In genomic region chr12:49108958-49109404, GRCh38 we compare ENCODE assay signal across 1 cellular context.
A peak's percentile ranks its signal among the peaks of the same experiment; 100 is the strongest.
TF ChIP-seq lines count a peak whose summit lies in the region.

No MANE protein-coding gene starts in this region.

TF ChIP-seq in H1, 55 proteins besides CTCF, POLR2A, EP300 and RAD21:
- TF ChIP-seq CEBPB (IDR thresholded peaks at IDR 0.05; ENCODE audit: low read depth, low read length) (peak; percentile 69), KDM1A (IDR thresholded peaks at IDR 0.05; ENCODE audit: borderline replicate concordance, low read length) (no peak)
